24 cellular contexts compared by ENCODE assay signal in genomic region chr4:74638689-74639088, GRCh38.
"Had no signal": no experiment of that assay in that cellular context is flagged by ENCODE, and none has a peak within 500 bp of the region (broad histone marks: within the 10 kb centered on the region; RNA-seq: fewer than 3 reads in every experiment).

No MANE protein-coding gene starts in this region.

- ATAC-seq: activated CD4-positive, CD25-positive, alpha-beta regulatory T cell treated with anti-CD3 and anti-CD28 coated beads, Interleukin-2, amount 50 U/mL, for 24 hours; activated T-cell treated with anti-CD3 and anti-CD28 coated beads, Interleukin-2, amount 50 U/mL, for 72 hours; esophagus mucosa; gastroesophageal sphincter; heart left ventricle; left cardiac atrium; mucosa of descending colon; stimulated activated naive B cell treated with anti-CD40 and anti-IgM and Interleukin-4, amounts not matched to agents 10 μg/mL and 1 μg/mL and 100 μg/mL, for 72 hours had no signal

- H3K27me3 ChIP-seq: gastroesophageal sphincter, heart left ventricle, transverse colon, uterus had no signal

- H3K9me3 ChIP-seq: gastroesophageal sphincter, heart left ventricle, mucosa of descending colon, sigmoid colon, transverse colon, uterus had no signal

- H3K27ac ChIP-seq: gastroesophageal sphincter, heart left ventricle, sigmoid colon, transverse colon, uterus, VCaP had no signal

- H3K4me3 ChIP-seq: gastroesophageal sphincter, heart left ventricle, mucosa of descending colon, sigmoid colon, transverse colon, uterus had no signal

- H3K4me1 ChIP-seq: heart left ventricle, transverse colon, uterus had no signal

- H3K36me3 ChIP-seq: gastroesophageal sphincter, heart left ventricle, sigmoid colon, transverse colon, uterus had no signal

- DNase-seq: activated CD4-positive, alpha-beta memory T cell treated with anti-CD3 and anti-CD28 coated beads, Interleukin-2, amount 10 ng/mL, durations not matched to agents 7 days and 5 days; activated CD4-positive, alpha-beta T cell treated with anti-CD3 and anti-CD28 coated beads, Interleukin-2, amount 10 ng/mL, durations not matched to agents 24 days and 14 days; activated effector memory CD4-positive, alpha-beta T cell treated with Interleukin-2 at 50 U/mL for 16 hours; activated naive CD4-positive, alpha-beta T cell treated with anti-CD3 and anti-CD28 coated beads, Interleukin-2, amount 10 ng/mL, durations not matched to agents 7 days and 5 days; activated T-cell treated with anti-CD3 and anti-CD28 coated beads, Interleukin-2, amount 50 U/mL, for 72 hours; aorta; central memory CD4-positive, alpha-beta T cell; effector memory CD4-positive, alpha-beta T cell; heart left ventricle; islet precursor cell; left cardiac atrium; mesendoderm; mucosa of descending colon; occipital lobe; sigmoid colon; stimulated activated CD4-positive, alpha-beta T cell treated with anti-CD3 and anti-CD28 coated beads, Interleukin-2, amount 100 ng/mL, for 48 hours; stimulated activated CD8-positive, alpha-beta memory T cell treated with anti-CD3 and anti-CD28 coated beads, Interleukin-4, amount 100 ng/mL, for 48 hours; stimulated activated naive B cell treated with anti-CD40 and anti-IgM and Interleukin-4, amounts not matched to agents 10 μg/mL and 1 μg/mL and 100 μg/mL, for 72 hours; transverse colon; uterus had no signal
